In the genomic region with DNA sequence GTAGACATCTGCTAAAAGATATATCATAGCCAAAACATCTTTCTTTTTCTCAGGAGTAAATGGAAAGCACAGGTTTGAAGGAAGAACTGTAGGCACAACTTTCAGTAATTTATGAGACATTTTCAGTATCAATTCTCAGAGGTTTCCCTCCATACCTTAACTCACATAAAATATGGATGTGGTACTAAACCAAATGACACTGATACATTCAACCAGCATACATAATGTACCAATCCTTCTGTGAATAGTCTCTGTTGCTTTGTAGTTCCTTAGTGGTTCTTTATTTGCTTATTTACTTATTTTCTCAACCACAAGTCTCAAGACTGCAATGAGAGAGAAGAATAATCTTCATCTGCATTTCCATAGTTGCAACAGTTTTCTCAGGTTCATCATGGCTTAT, we compare ENCODE assay signal across 19 cellular contexts.
DNase-seq lines count a peak whose midpoint lies in the region; ATAC-seq, FAIRE-seq and TF ChIP-seq lines count a peak whose summit lies in the region.
"Had no signal": no experiment of that assay in that cellular context is flagged by ENCODE, and none has a peak within 500 bp of the region (broad histone marks: within the 10 kb centered on the region; RNA-seq: fewer than 3 reads in every experiment).

No MANE protein-coding gene starts in this region.

- H3K4me2 ChIP-seq in astrocyte (ENCODE audit: low read length) = no peak overlapping the region

- no peaks in the 10 kb centered on the region for H3K79me2 ChIP-seq in astrocyte (ENCODE audit: insufficient read depth, low read length)

- H4K20me1 ChIP-seq in astrocyte (ENCODE audit: insufficient read depth, low read length) = no peaks in the 10 kb centered on the region

- DNase-seq in astrocyte (ENCODE audit: low read depth) (no peak), NCI-H1048 (lab: John Stamatoyannopoulos, UW) (no peak), HAP-1 (ENCODE audit: low spot score in 2 of 2) (no peak)
- DNase-seq: AML-193; Calu3; CD4-positive, alpha-beta T cell; DMS79; GM23248; KBM-7; NCI-H1092 treated with DMSO at 0.1 percent for 48 hours; NCI-H1694 treated with DMSO at 0.1 percent for 48 hours; NCI-H446; T-cell; T1000 had no signal

- H3K9me3 Mint-ChIP-seq in astrocyte (ENCODE audit: unreplicated experiment) = no peaks in the 10 kb centered on the region
- H3K9me3 Mint-ChIP-seq: CD4-positive, alpha-beta T cell; T-cell had no signal

- in situ Hi-C loops in HAP-1 (cut with MboI; ENCODE audit: low sequenced_read_pairs) = no loop called here

- H2AFZ ChIP-seq in astrocyte (ENCODE audit: low read depth, low read length) = no peak overlapping the region
- H2AFZ ChIP-seq: GM23248 had no signal

- H3K4me3 Mint-ChIP-seq in astrocyte (ENCODE audit: unreplicated experiment) = no peak overlapping the region
- H3K4me3 Mint-ChIP-seq: CD4-positive, alpha-beta T cell; T-cell had no signal

- H3K9me3 ChIP-seq in astrocyte (ENCODE audit: insufficient read depth, low read depth, low read length) (no peaks in the 10 kb centered on the region), HAP-1 (no peaks in the 10 kb centered on the region)

- no peaks in the 10 kb centered on the region for H3K36me3 Mint-ChIP-seq in astrocyte (ENCODE audit: low read depth, unreplicated experiment)
- H3K36me3 Mint-ChIP-seq: T-cell had no signal

- peaks cover 3% of the 10 kb centered on the region for H3K27me3 Mint-ChIP-seq in astrocyte (ENCODE audit: low read depth, unreplicated experiment)
- H3K27me3 Mint-ChIP-seq: CD4-positive, alpha-beta T cell; T-cell had no signal

- H3K9ac ChIP-seq in astrocyte (ENCODE audit: low read length) = no peak overlapping the region
- H3K9ac ChIP-seq: GM23248 had no signal

- no peak overlapping the region for H3K27ac ChIP-seq in astrocyte (ENCODE audit: low read depth, low read length)
- H3K27ac ChIP-seq: GM23248 had no signal

- peak; percentile 54 for FAIRE-seq in astrocyte (lab: Jason Lieb, UNC)

- no peak for TF ChIP-seq CTCF in astrocyte (IDR thresholded peaks at IDR 0.05; ENCODE audit: insufficient read depth, low read depth, low read length)

- H3K4me1 ChIP-seq in astrocyte (ENCODE audit: insufficient read depth, low read length) = peaks cover 3% of the 10 kb centered on the region
- H3K4me1 ChIP-seq in HAP-1 = no peaks in the 10 kb centered on the region; the same call in 1 of the 2 replicates

- H3K4me3 ChIP-seq in astrocyte (ENCODE audit: insufficient read depth, low read depth, low read length) = no peak overlapping the region
- no peak overlapping the region for H3K4me3 ChIP-seq in HAP-1
- H3K4me3 ChIP-seq: GM23248 had no signal

- ATAC-seq in GM18511 (IDR thresholded peaks at IDR 0.05; ENCODE audit: unreplicated experiment) = peak; percentile 40
- peak; percentile 38 for ATAC-seq in GM21367 (IDR thresholded peaks at IDR 0.05; ENCODE audit: unreplicated experiment)
- ATAC-seq in HG03342 (IDR thresholded peaks at IDR 0.05; ENCODE audit: unreplicated experiment) = peak; percentile 41
- no peak for ATAC-seq in HG03280 (IDR thresholded peaks at IDR 0.05; ENCODE audit: unreplicated experiment)
- ATAC-seq in HG02970 (IDR thresholded peaks at IDR 0.05; ENCODE audit: low FRiP score, unreplicated experiment) = no peak
- ATAC-seq: T-cell had no signal

- H3K36me3 ChIP-seq in astrocyte (ENCODE audit: insufficient read depth, low read length) = no peaks in the 10 kb centered on the region
- no peaks in the 10 kb centered on the region for H3K36me3 ChIP-seq in HAP-1 (replicated peaks)

- no peak overlapping the region for H3K27ac Mint-ChIP-seq in astrocyte (ENCODE audit: unreplicated experiment)
- H3K27ac Mint-ChIP-seq: CD4-positive, alpha-beta T cell; T-cell had no signal

- H3K4me1 Mint-ChIP-seq in astrocyte (ENCODE audit: low read depth, unreplicated experiment) = no peaks in the 10 kb centered on the region
- H3K4me1 Mint-ChIP-seq: T-cell had no signal

- H3K27me3 ChIP-seq in astrocyte (ENCODE audit: insufficient read depth, low read length) = no peaks in the 10 kb centered on the region
- H3K27me3 ChIP-seq in HAP-1 (ENCODE audit: low read depth) = no peaks in the 10 kb centered on the region

Comparison
In these comparisons a context has a peak if more than half of its experiments do, and no peak if none do; other contexts are left out.
1. ATAC-seq: peak in GM18511 (single experiment), GM21367 (single experiment) and HG03342 (single experiment); none in HG03280 (single experiment) and HG02970 (single experiment).